Comparison of ENCODE assay signal across 1 cellular context in genomic region chr16:4416200-4417032, GRCh38.
TF ChIP-seq lines count a peak whose summit lies in the region.

Gene CORO7 (minus strand): TSS chr16:4416596. CDS start chr16:4416518, 78 bp downstream.

TF ChIP-seq in SK-N-SH, 30 proteins besides CTCF, POLR2A, EP300 and RAD21 (continued from another document):
- TF ChIP-seq MAX (IDR thresholded peaks at IDR 0.05; ENCODE audit: low read depth) (peak; percentile 82), YY1 (IDR thresholded peaks at IDR 0.05; ENCODE audit: low read depth) (no peak), NFIC (IDR thresholded peaks at IDR 0.05; ENCODE audit: borderline replicate concordance) (no peak), USF1 (IDR thresholded peaks at IDR 0.05; ENCODE audit: borderline replicate concordance, low read depth) (peak; percentile 97), RFX5 (IDR thresholded peaks at IDR 0.05; ENCODE audit: low read length) (no peak), JUND (IDR thresholded peaks at IDR 0.05) (no peak), GABPA (IDR thresholded peaks at IDR 0.05; ENCODE audit: low read depth) (no peak), TAF1 (IDR thresholded peaks at IDR 0.05; ENCODE audit: borderline replicate concordance, low read depth, low read length) (no peak), NRF1 (IDR thresholded peaks at IDR 0.05; ENCODE audit: low read depth, low read length) (peak; percentile 52; the same call in 1 of the 2 replicates)
- TF ChIP-seq, protein P1, sequence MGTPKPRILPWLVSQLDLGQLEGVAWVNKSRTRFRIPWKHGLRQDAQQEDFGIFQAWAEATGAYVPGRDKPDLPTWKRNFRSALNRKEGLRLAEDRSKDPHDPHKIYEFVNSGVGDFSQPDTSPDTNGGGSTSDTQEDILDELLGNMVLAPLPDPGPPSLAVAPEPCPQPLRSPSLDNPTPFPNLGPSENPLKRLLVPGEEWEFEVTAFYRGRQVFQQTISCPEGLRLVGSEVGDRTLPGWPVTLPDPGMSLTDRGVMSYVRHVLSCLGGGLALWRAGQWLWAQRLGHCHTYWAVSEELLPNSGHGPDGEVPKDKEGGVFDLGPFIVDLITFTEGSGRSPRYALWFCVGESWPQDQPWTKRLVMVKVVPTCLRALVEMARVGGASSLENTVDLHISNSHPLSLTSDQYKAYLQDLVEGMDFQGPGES (IDR thresholded peaks at IDR 0.05; ENCODE audit: low read depth, low read length) = peak; percentile 40; the same call in 1 of the 2 replicates
- TF ChIP-seq, protein P2, sequence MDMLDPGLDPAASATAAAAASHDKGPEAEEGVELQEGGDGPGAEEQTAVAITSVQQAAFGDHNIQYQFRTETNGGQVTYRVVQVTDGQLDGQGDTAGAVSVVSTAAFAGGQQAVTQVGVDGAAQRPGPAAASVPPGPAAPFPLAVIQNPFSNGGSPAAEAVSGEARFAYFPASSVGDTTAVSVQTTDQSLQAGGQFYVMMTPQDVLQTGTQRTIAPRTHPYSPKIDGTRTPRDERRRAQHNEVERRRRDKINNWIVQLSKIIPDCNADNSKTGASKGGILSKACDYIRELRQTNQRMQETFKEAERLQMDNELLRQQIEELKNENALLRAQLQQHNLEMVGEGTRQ (IDR thresholded peaks at IDR 0.05; ENCODE audit: borderline replicate concordance, low read depth, low read length) = peak; percentile 78
TF ChIP-seq in SK-N-SH: peak in this region for 9.
